In the genomic region with DNA sequence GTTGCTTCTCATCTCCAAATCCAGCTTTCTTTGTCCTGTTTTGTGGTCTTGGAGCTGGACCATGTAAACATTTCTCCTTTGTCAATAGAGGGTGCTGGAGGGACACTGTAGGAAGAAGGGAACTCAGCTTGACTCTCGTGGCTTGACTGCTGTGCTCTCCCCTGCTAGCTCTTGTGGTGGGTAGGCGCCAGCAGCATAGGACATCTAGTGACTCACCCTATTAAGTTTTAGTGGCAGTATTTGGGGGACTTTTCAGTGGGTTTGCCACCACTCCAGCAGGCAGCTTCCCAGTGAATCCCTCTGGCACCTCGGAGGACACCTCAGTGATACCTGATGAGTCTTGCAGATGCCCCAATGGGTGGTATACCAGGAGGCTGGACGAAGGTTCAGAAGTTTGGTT, we compare ENCODE assay signal across 8 cellular contexts.
DNase-seq lines count a peak whose midpoint lies in the region; ATAC-seq and TF ChIP-seq lines count a peak whose summit lies in the region.

No MANE protein-coding gene starts in this region.

- no peaks in the 10 kb centered on the region for H3K9me3 ChIP-seq in mucosa of descending colon

- intact Hi-C loops in Right ventricle myocardium inferior (cut with DNase I): loop anchor here (2.0 to 5.0 kb wide), 2 partner anchors 176 to 270 kb away; partner anchors contain the start of gene YTHDC2
- intact Hi-C loops in cardiac septum (cut with DNase I): loop anchor here (2.0 kb wide), 2 partner anchors 176 to 272 kb away; partner anchors contain the start of gene YTHDC2
- intact Hi-C loops in mucosa of descending colon (cut with DNase I, micrococcal nuclease): no loop called here

- no peak for TF ChIP-seq CTCF in mucosa of descending colon (IDR thresholded peaks at IDR 0.05)

- no peaks in the 10 kb centered on the region for H3K4me1 ChIP-seq in mucosa of descending colon (ENCODE audit: low read depth)

- no peaks in the 10 kb centered on the region for H3K36me3 ChIP-seq in mucosa of descending colon (ENCODE audit: low read depth)

- no peak overlapping the region for H3K4me3 ChIP-seq in mucosa of descending colon

- peak; percentile 87 for ATAC-seq in Right ventricle myocardium inferior
- ATAC-seq in mucosa of descending colon: peak; percentile 57
- ATAC-seq in GM19035 (IDR thresholded peaks at IDR 0.05; ENCODE audit: unreplicated experiment): no peak
- ATAC-seq in HG02938 (IDR thresholded peaks at IDR 0.05; ENCODE audit: unreplicated experiment): no peak

- DNase-seq in Right ventricle myocardium inferior (ENCODE audit: missing footprints) (no peak), cardiac septum (ENCODE audit: low spot score) (no peak), NCI-H82 treated with DMSO at 0.1 percent for 48 hours (lab: John Stamatoyannopoulos, UW; ENCODE audit: unreplicated experiment) (peak; percentile 12), dermis blood vessel endothelial cell (peak; percentile 88), mucosa of descending colon (no peak)
- no peak for DNase-seq in activated effector memory CD4-positive, alpha-beta T cell treated with Interleukin-2 at 50 U/mL for 16 hours

Comparison
In these comparisons a context has a peak if more than half of its experiments do, and no peak if none do; other contexts are left out.
1. ATAC-seq: peak in Right ventricle myocardium inferior (single experiment) and mucosa of descending colon (single experiment); none in GM19035 (single experiment) and HG02938 (single experiment).
2. DNase-seq: peak in NCI-H82 treated with DMSO at 0.1 percent for 48 hours (single experiment) and dermis blood vessel endothelial cell (single experiment); none in Right ventricle myocardium inferior (single experiment), cardiac septum (single experiment), mucosa of descending colon (0 of 3) and activated effector memory CD4-positive, alpha-beta T cell treated with Interleukin-2 at 50 U/mL for 16 hours (single experiment).
3. intact Hi-C loops: an anchor here in Right ventricle myocardium inferior (2.0 to 5.0 kb wide) and cardiac septum (2.0 kb wide); none called in mucosa of descending colon.